18 cellular contexts compared by ENCODE assay signal in the genomic region with DNA sequence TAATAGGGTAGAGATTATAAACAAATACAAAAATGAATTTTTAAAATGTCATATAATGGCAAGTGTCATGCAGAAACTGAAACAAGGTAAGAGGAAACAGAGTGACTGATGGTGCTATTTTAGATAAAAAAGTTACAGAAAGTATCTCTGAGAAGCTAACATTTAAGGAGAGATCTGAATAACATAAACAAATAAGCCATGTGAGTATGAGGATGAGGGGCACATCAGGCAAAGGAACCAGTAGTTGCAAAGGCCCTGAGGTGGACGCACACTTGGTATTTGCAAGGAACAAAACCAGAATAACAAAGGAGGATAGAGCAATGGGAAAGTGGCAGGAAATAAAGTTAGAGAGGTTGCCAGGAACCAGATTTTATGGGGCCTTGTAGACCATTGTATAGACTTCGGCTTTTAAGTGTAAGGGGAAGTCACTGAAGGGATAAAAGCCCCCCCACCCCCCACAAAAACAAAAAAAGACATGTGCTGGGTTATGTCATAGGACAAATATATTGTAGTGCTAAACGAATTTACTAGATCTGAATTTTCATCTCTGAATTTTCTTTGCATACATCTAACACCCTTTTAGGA.
DNase-seq lines count a peak whose midpoint lies in the region; ATAC-seq and TF ChIP-seq lines count a peak whose summit lies in the region.
"Had no signal": no experiment of that assay in that cellular context is flagged by ENCODE, and none has a peak within 500 bp of the region (broad histone marks: within the 10 kb centered on the region; RNA-seq: fewer than 3 reads in every experiment).

No MANE protein-coding gene starts in this region.

- no peaks in the 10 kb centered on the region for H3K9me3 Mint-ChIP-seq in activated CD4-positive, alpha-beta T cell treated with anti-CD3 and anti-CD28 coated beads, Interleukin-2, amount 10 ng/mL, durations not matched to agents 24 days and 14 days
- H3K9me3 Mint-ChIP-seq in WTC11, result no peaks in the 10 kb centered on the region
- H3K9me3 Mint-ChIP-seq in natural killer cell treated with Interleukin-12 subunit alpha and Interleukin-12 subunit beta and Interleukin-15 and Interleukin-18, amount 100 ng/mL, for 72 hours, result no peaks in the 10 kb centered on the region

- H3K4me3 ChIP-seq in HEK293 (ENCODE audit: low read depth, low read length), result no peak overlapping the region
- H3K4me3 ChIP-seq in aorta (ENCODE audit: low read length in 2 of 2), result no peak overlapping the region
- H3K4me3 ChIP-seq: gastroesophageal sphincter, K562, prostate gland, SJCRH30, uterus had no signal

- CTCF ChIA-PET in HEK293 (lab: Yijun Ruan, JAX) (no interaction called here), WTC11 (lab: Charles Lee) (no interaction called here)

- ATAC-seq in WTC11 (no peak), aorta (ENCODE audit: low FRiP score) (no peak)
- peak in 1 of 2 donors; percentile 51 for ATAC-seq in natural killer cell treated with Interleukin-12 subunit alpha and Interleukin-12 subunit beta and Interleukin-15 and Interleukin-18, amount 100 ng/mL, for 72 hours
- ATAC-seq: gastroesophageal sphincter, K562 had no signal

- no peaks in the 10 kb centered on the region; a peak in 1 of 3 replicates for H3K36me3 ChIP-seq in HEK293 (ENCODE audit: control insufficient read depth in 2 of 2, insufficient read depth in 1 of 2, low read length in 2 of 2)
- no peaks in the 10 kb centered on the region for H3K36me3 ChIP-seq in aorta (ENCODE audit: control insufficient read depth in 1 of 2, insufficient read depth in 2 of 2, low read length in 1 of 2)
- H3K36me3 ChIP-seq: gastroesophageal sphincter, prostate gland, uterus had no signal

- intact Hi-C loops in activated CD4-positive, alpha-beta T cell treated with anti-CD3 and anti-CD28 coated beads, Interleukin-2, amount 10 ng/mL, durations not matched to agents 24 days and 14 days (cut with micrococcal nuclease), result no loop called here
- intact Hi-C loops in aorta (cut with DNase I), result no loop called here

- H3K27ac Mint-ChIP-seq in activated CD4-positive, alpha-beta T cell treated with anti-CD3 and anti-CD28 coated beads, Interleukin-2, amount 10 ng/mL, durations not matched to agents 24 days and 14 days, result peak overlapping the region; percentile 42
- peak overlapping the region; percentile 34; the same call in 1 of the 2 replicates for H3K27ac Mint-ChIP-seq in WTC11
- H3K27ac Mint-ChIP-seq in natural killer cell treated with Interleukin-12 subunit alpha and Interleukin-12 subunit beta and Interleukin-15 and Interleukin-18, amount 100 ng/mL, for 72 hours, result peak overlapping the region; percentile 29 to 59

- TF ChIP-seq CTCF in HEK293 (tag by site-specific recombination; IDR thresholded peaks at IDR 0.05) (no peak), WTC11 (IDR thresholded peaks at IDR 0.05) (no peak)

- no peaks in the 10 kb centered on the region for H3K27me3 ChIP-seq in aorta (ENCODE audit: control insufficient read depth in 1 of 2, insufficient read depth in 2 of 2, low read length in 1 of 2)
- H3K27me3 ChIP-seq: gastroesophageal sphincter, SJCRH30, uterus had no signal

- H3K4me1 Mint-ChIP-seq in activated CD4-positive, alpha-beta T cell treated with anti-CD3 and anti-CD28 coated beads, Interleukin-2, amount 10 ng/mL, durations not matched to agents 24 days and 14 days, result peaks cover 24% of the 10 kb centered on the region
- H3K4me1 Mint-ChIP-seq in WTC11, result peaks cover 8% of the 10 kb centered on the region
- H3K4me1 Mint-ChIP-seq in natural killer cell treated with Interleukin-12 subunit alpha and Interleukin-12 subunit beta and Interleukin-15 and Interleukin-18, amount 100 ng/mL, for 72 hours (ENCODE audit: low read depth in 2 of 2), result peaks cover 20 to 27% of the 10 kb centered on the region in 2 donors

- peak overlapping the region; percentile 38 for H3K4me3 Mint-ChIP-seq in activated CD4-positive, alpha-beta T cell treated with anti-CD3 and anti-CD28 coated beads, Interleukin-2, amount 10 ng/mL, durations not matched to agents 24 days and 14 days
- no peak overlapping the region for H3K4me3 Mint-ChIP-seq in WTC11
- H3K4me3 Mint-ChIP-seq in natural killer cell treated with Interleukin-12 subunit alpha and Interleukin-12 subunit beta and Interleukin-15 and Interleukin-18, amount 100 ng/mL, for 72 hours, result peak overlapping the region; percentile 50

- no peaks in the 10 kb centered on the region for H3K27me3 Mint-ChIP-seq in activated CD4-positive, alpha-beta T cell treated with anti-CD3 and anti-CD28 coated beads, Interleukin-2, amount 10 ng/mL, durations not matched to agents 24 days and 14 days
- H3K27me3 Mint-ChIP-seq in WTC11 (ENCODE audit: low read depth), result no peaks in the 10 kb centered on the region
- no peaks in the 10 kb centered on the region for H3K27me3 Mint-ChIP-seq in natural killer cell treated with Interleukin-12 subunit alpha and Interleukin-12 subunit beta and Interleukin-15 and Interleukin-18, amount 100 ng/mL, for 72 hours

- DNase-seq in activated CD4-positive, alpha-beta T cell treated with anti-CD3 and anti-CD28 coated beads, Interleukin-2, amount 10 ng/mL, durations not matched to agents 24 days and 14 days, result no peak
- DNase-seq in activated CD4-positive, alpha-beta T cell treated with anti-CD3 and anti-CD28 coated beads, Interleukin-2, amount 50 U/mL, for 48 hours, result no peak
- DNase-seq in WTC11 (ENCODE audit: low spot score), result no peak
- no peak for DNase-seq in natural killer cell treated with Interleukin-12 subunit alpha and Interleukin-12 subunit beta and Interleukin-15 and Interleukin-18, amount 100 ng/mL, for 72 hours (ENCODE audit: low spot score)
- no peak for DNase-seq in aorta
- DNase-seq in NCI-H1105 treated with DMSO at 0.1 percent for 48 hours (lab: John Stamatoyannopoulos, UW), result no peak
- no peak for DNase-seq in CD1c-positive myeloid dendritic cell (ENCODE audit: extremely low spot score)
- DNase-seq: activated effector memory CD4-positive, alpha-beta T cell treated with anti-CD3 and anti-CD28 coated beads, Interleukin-2, amount 50 U/mL, for 16 hours; NCI-H187 treated with DMSO at 0.1 percent for 48 hours; NCI-H82; SJCRH30; stimulated activated CD8-positive, alpha-beta memory T cell treated with anti-CD3 and anti-CD28 coated beads, Interleukin-4, amount 100 ng/mL, for 48 hours; uterus had no signal

- H3K27ac ChIP-seq in HEK293 (ENCODE audit: extremely low read depth, low read depth, low read length) (no peak overlapping the region), aorta (ENCODE audit: low read depth in 1 of 2, low read length in 2 of 2) (no peak overlapping the region)
- H3K27ac ChIP-seq: gastroesophageal sphincter, prostate gland, SJCRH30, uterus, VCaP had no signal

- H3K4me1 ChIP-seq in HEK293 (ENCODE audit: control insufficient read depth, insufficient read depth, low read length), result peaks cover 11% of the 10 kb centered on the region
- H3K4me1 ChIP-seq in aorta (ENCODE audit: control insufficient read depth in 1 of 2, insufficient read depth in 2 of 2, low read length in 2 of 2), result no peaks in the 10 kb centered on the region
- H3K4me1 ChIP-seq: prostate gland, SJCRH30, uterus had no signal

- H3K36me3 Mint-ChIP-seq in activated CD4-positive, alpha-beta T cell treated with anti-CD3 and anti-CD28 coated beads, Interleukin-2, amount 10 ng/mL, durations not matched to agents 24 days and 14 days (ENCODE audit: low read depth), result peaks cover 3% of the 10 kb centered on the region
- H3K36me3 Mint-ChIP-seq in WTC11, result peaks cover 3% of the 10 kb centered on the region; the same call in 1 of the 2 replicates
- no peaks in the 10 kb centered on the region for H3K36me3 Mint-ChIP-seq in natural killer cell treated with Interleukin-12 subunit alpha and Interleukin-12 subunit beta and Interleukin-15 and Interleukin-18, amount 100 ng/mL, for 72 hours

- POLR2A ChIA-PET in HEK293 (lab: Yijun Ruan, JAX) (no interaction called here), WTC11 (lab: Charles Lee) (no interaction called here)

- no peaks in the 10 kb centered on the region for H3K9me3 ChIP-seq in HEK293 (ENCODE audit: control insufficient read depth, insufficient read depth, low read depth, low read length)
- no peaks in the 10 kb centered on the region for H3K9me3 ChIP-seq in aorta (ENCODE audit: control insufficient read depth, low read length)
- H3K9me3 ChIP-seq: gastroesophageal sphincter, prostate gland, uterus had no signal

- WGBS in aorta, 2 donors, result 91 to 96% methylated on average over 3 of the region's 3 CpGs

TF ChIP-seq in HEK293, 187 proteins besides CTCF, POLR2A, EP300 and RAD21:
- TF ChIP-seq, protein P1, sequence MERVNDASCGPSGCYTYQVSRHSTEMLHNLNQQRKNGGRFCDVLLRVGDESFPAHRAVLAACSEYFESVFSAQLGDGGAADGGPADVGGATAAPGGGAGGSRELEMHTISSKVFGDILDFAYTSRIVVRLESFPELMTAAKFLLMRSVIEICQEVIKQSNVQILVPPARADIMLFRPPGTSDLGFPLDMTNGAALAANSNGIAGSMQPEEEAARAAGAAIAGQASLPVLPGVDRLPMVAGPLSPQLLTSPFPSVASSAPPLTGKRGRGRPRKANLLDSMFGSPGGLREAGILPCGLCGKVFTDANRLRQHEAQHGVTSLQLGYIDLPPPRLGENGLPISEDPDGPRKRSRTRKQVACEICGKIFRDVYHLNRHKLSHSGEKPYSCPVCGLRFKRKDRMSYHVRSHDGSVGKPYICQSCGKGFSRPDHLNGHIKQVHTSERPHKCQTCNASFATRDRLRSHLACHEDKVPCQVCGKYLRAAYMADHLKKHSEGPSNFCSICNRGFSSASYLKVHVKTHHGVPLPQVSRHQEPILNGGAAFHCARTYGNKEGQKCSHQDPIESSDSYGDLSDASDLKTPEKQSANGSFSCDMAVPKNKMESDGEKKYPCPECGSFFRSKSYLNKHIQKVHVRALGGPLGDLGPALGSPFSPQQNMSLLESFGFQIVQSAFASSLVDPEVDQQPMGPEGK (tag by site-specific recombination; IDR thresholded peaks at IDR 0.05), result no peak
- TF ChIP-seq ZNF623 (tag by site-specific recombination; IDR thresholded peaks at IDR 0.05), result peak; percentile 45; the same call in 1 of the 2 replicates

TF ChIP-seq in WTC11, 78 proteins besides CTCF, POLR2A, EP300 and RAD21:
- no peak for TF ChIP-seq ZNF416 (CRISPR knock-in tag; IDR thresholded peaks at IDR 0.05)
